ENCODE assay signal across 1 cellular context in genomic region chr11:121246769-121247035, GRCh38.
TF ChIP-seq lines count a peak whose summit lies in the region.

No MANE protein-coding gene starts in this region.

TF ChIP-seq in GM23338, 12 proteins besides CTCF, POLR2A, EP300 and RAD21 (continued from another document):
- no peak for TF ChIP-seq ZNF462 (CRISPR knock-in tag; IDR thresholded peaks at IDR 0.05)
